Comparison of ENCODE assay signal across 17 cellular contexts in the genomic region with DNA sequence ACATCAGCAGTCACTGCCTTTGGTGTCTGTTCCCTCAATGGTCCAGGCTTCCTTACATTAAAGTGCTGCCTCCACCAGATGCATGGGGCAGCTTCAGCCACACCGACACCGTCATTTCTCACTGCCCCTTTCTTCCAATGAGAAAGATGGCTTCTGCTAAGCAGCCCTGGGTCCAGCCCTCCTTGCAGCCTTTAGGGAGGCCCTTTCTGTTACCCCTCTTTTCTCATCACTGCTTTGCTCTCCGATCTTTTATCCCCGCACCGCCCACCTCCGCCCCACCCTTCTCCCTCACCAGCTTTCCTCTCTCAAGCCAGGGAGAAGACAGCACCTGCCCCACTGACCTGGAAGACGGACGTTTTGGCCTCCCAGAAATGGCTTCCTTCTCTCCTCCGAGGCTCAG. TPM values are rescaled to one million over a fixed set of nuclear protein-coding genes. Genes with fewer than 3 reads are reported as not detected.
A peak's percentile ranks its signal among the peaks of the same experiment; 100 is the strongest.
DNase-seq lines count a peak whose midpoint lies in the region; ATAC-seq lines count a peak whose summit lies in the region.
"Had no signal": no experiment of that assay in that cellular context is flagged by ENCODE, and none has a peak within 500 bp of the region (broad histone marks: within the 10 kb centered on the region; RNA-seq: fewer than 3 reads in every experiment).

No MANE protein-coding gene starts in this region.

- H3K27ac ChIP-seq in CD4-positive, alpha-beta memory T cell (ENCODE audit: low read depth, low read length), result peak overlapping the region; percentile 38
- no peak overlapping the region for H3K27ac ChIP-seq in neuronal stem cell (replicated peaks; ENCODE audit: low read length)
- H3K27ac ChIP-seq in substantia nigra (ENCODE audit: low read depth, low read length, poor library complexity, severe bottlenecking), result no peak overlapping the region
- H3K27ac ChIP-seq: ascending aorta, lower lobe of right lung, PC-9, thoracic aorta had no signal

- H3K27me3 Mint-ChIP-seq in CD4-positive, alpha-beta memory T cell, result no peaks in the 10 kb centered on the region
- peaks cover 5% of the 10 kb centered on the region for H3K27me3 Mint-ChIP-seq in activated naive CD8-positive, alpha-beta T cell

- no peaks in the 10 kb centered on the region for H3K36me3 ChIP-seq in CD4-positive, alpha-beta memory T cell (ENCODE audit: insufficient read depth, low read length)
- peaks cover 3 to 11% of the 10 kb centered on the region in 2 donors for H3K36me3 ChIP-seq in neuronal stem cell (replicated peaks in 1 of 2; ENCODE audit: control insufficient read depth in 2 of 2, insufficient read depth in 2 of 2, low read length in 2 of 2)

- WGBS in neuronal stem cell (ENCODE audit: extremely low coverage in 2 of 2, insufficient read length in 2 of 2, insufficient replicate concordance in 1 of 2), 2 donors, result 100% methylated on average over 2 of the region's 9 CpGs; no CpG with 5 or more reads in 1 of the 2 donors

- H3K14ac ChIP-seq in neuronal stem cell (ENCODE audit: low read length), result no peak overlapping the region

- H2BK15ac ChIP-seq in neuronal stem cell (ENCODE audit: low read length), result no peak overlapping the region

- peak overlapping the region in 1 of 2 donors; percentile 9 for H3K4me3 ChIP-seq in CD4-positive, alpha-beta memory T cell (ENCODE audit: low read length in 2 of 2)
- peak overlapping the region; percentile 65 for H3K4me3 ChIP-seq in Jurkat, Clone E6-1 (ENCODE audit: low read length)
- no peak overlapping the region for H3K4me3 ChIP-seq in neuronal stem cell (ENCODE audit: low read length in 2 of 2)
- H3K4me3 ChIP-seq: ascending aorta, lower lobe of right lung, PC-9, thoracic aorta had no signal

- no peak overlapping the region for H3K23ac ChIP-seq in neuronal stem cell (ENCODE audit: low read depth, low read length, poor library complexity)

- no peak overlapping the region for H4K91ac ChIP-seq in neuronal stem cell (ENCODE audit: low read depth, low read length, poor library complexity)

- H2AFZ ChIP-seq in neuronal stem cell (ENCODE audit: low read length), result no peak overlapping the region
- H2AFZ ChIP-seq: PC-9 had no signal

- H3K36me3 Mint-ChIP-seq in CD4-positive, alpha-beta memory T cell, result peaks cover 20% of the 10 kb centered on the region in 2 donors
- peaks cover 7% of the 10 kb centered on the region for H3K36me3 Mint-ChIP-seq in activated naive CD8-positive, alpha-beta T cell

- peaks cover 45% of the 10 kb centered on the region for H3K4me1 ChIP-seq in CD4-positive, alpha-beta memory T cell (ENCODE audit: insufficient read depth, low read length)
- H3K4me1 ChIP-seq in neuronal stem cell (ENCODE audit: control insufficient read depth in 2 of 2, insufficient read depth in 1 of 2, low read depth in 1 of 2, low read length in 2 of 2), result peaks cover 9 to 10% of the 10 kb centered on the region in 2 donors
- H3K4me1 ChIP-seq: ascending aorta had no signal

- no peak overlapping the region for H3K9ac ChIP-seq in neuronal stem cell (ENCODE audit: low read depth, low read length, poor library complexity)

- no peaks in the 10 kb centered on the region for H3K79me1 ChIP-seq in neuronal stem cell (ENCODE audit: low read depth, low read length)

- no peak overlapping the region for H3K4ac ChIP-seq in neuronal stem cell (ENCODE audit: low read length)

- peak overlapping the region; percentile 1 for H2AK5ac ChIP-seq in neuronal stem cell (ENCODE audit: low read depth, low read length)

- no peaks in the 10 kb centered on the region for H3K27me3 ChIP-seq in CD4-positive, alpha-beta memory T cell (ENCODE audit: insufficient read depth, low read length)
- no peaks in the 10 kb centered on the region for H3K27me3 ChIP-seq in neuronal stem cell (ENCODE audit: control insufficient read depth in 3 of 3, insufficient read depth in 3 of 3, low read depth in 1 of 3, low read length in 3 of 3)
- H3K27me3 ChIP-seq: ascending aorta had no signal

- H3K4me3 Mint-ChIP-seq in CD4-positive, alpha-beta memory T cell, result peak overlapping the region; percentile 80 to 94 (median 86)
- H3K4me3 Mint-ChIP-seq in activated naive CD8-positive, alpha-beta T cell, result peak overlapping the region; percentile 70

- no peaks in the 10 kb centered on the region for H3K9me3 Mint-ChIP-seq in CD4-positive, alpha-beta memory T cell
- peaks cover 3% of the 10 kb centered on the region for H3K9me3 Mint-ChIP-seq in activated naive CD8-positive, alpha-beta T cell (ENCODE audit: low read depth)
- H3K9me3 Mint-ChIP-seq: nephron progenitor cell had no signal

- ATAC-seq in GM21737 (IDR thresholded peaks at IDR 0.05; ENCODE audit: unreplicated experiment), result no peak

- CTCF ChIA-PET in CD4-positive, alpha-beta memory T cell (lab: Charles Lee; ENCODE audit: partially characterized antibody), result interaction anchor here (1.0 to 1.4 kb wide), 2 partner anchors 22 to 258 kb away, joined by 3 to 4 read pairs; no protein-coding TSS in a partner anchor

- no peak overlapping the region for H2BK12ac ChIP-seq in neuronal stem cell (ENCODE audit: low read length)

- POLR2A ChIA-PET in CD4-positive, alpha-beta memory T cell (lab: Charles Lee; ENCODE audit: partially characterized antibody), result interaction anchor here (1.3 kb wide), 2 partner anchors 10 to 65 kb away, joined by 3 to 6 read pairs; no protein-coding TSS in a partner anchor

- H3K9me3 ChIP-seq in CD4-positive, alpha-beta memory T cell (ENCODE audit: control insufficient read depth in 1 of 2, low read length in 2 of 2), result no peaks in the 10 kb centered on the region
- no peaks in the 10 kb centered on the region for H3K9me3 ChIP-seq in neuronal stem cell (replicated peaks in 1 of 2; ENCODE audit: control insufficient read depth in 2 of 2, insufficient read depth in 1 of 2, low read depth in 1 of 2, low read length in 2 of 2)
- H3K9me3 ChIP-seq: ascending aorta, lower lobe of right lung, thoracic aorta had no signal

- no peak overlapping the region for H2BK5ac ChIP-seq in neuronal stem cell (ENCODE audit: low read length)

- DNase-seq in CD4-positive, alpha-beta memory T cell, result no peak
- no peak for DNase-seq in Jurkat, Clone E6-1 (ENCODE audit: low read depth, low spot score)
- DNase-seq in neuronal stem cell (ENCODE audit: low spot score), result no peak
- no peak for DNase-seq in substantia nigra (lab: John Stamatoyannopoulos, UW)
- no peak for DNase-seq in NCI-H446 treated with DMSO at 0.1 percent for 48 hours (lab: John Stamatoyannopoulos, UW)
- DNase-seq: cortex of kidney, lower lobe of right lung, NCI-H146, NCI-H510A treated with DMSO at 0.1 percent for 48 hours, nephron progenitor cell had no signal

- H3K27ac Mint-ChIP-seq in CD4-positive, alpha-beta memory T cell, result peak overlapping the region; percentile 77 to 94 (median 88)
- H3K27ac Mint-ChIP-seq in activated naive CD8-positive, alpha-beta T cell, result no peak overlapping the region

- H2BK120ac ChIP-seq in neuronal stem cell (ENCODE audit: low read depth, low read length), result no peak overlapping the region

- no peak overlapping the region for H4K8ac ChIP-seq in neuronal stem cell (ENCODE audit: low read depth, low read length)

- H3K4me1 Mint-ChIP-seq in CD4-positive, alpha-beta memory T cell, result peaks cover 24 to 66% (median 40%) of the 10 kb centered on the region in 4 donors
- H3K4me1 Mint-ChIP-seq in activated naive CD8-positive, alpha-beta T cell (ENCODE audit: low read depth), result peaks cover 22% of the 10 kb centered on the region

- H3K18ac ChIP-seq in neuronal stem cell (ENCODE audit: low read length), result no peak overlapping the region

- intact Hi-C loops in CD4-positive, alpha-beta memory T cell (cut with micrococcal nuclease), result loop anchor here (5.0 to 10.0 kb wide), 3 partner anchors 73 to 320 kb away; partner anchors contain the start of genes LIMD1, LZTFL1 and SLC6A20

- H3K4me2 ChIP-seq in neuronal stem cell (ENCODE audit: insufficient read depth, low read length, poor library complexity, severe bottlenecking), result no peak overlapping the region

RNA-seq across cellular contexts. Expression of gene CXCR6, which starts 28.2 kb away (rescaled TPM):
- 1 to 10 TPM; 8.6 to 9.6 TPM for total RNA-seq in CD4-positive, alpha-beta memory T cell
- polyA plus RNA-seq in CD4-positive, alpha-beta memory T cell, result 10 to 100 TPM in 1 of 2 donors, 1 to 10 TPM in 1; 6.1 to 13.6 TPM
- polyA plus RNA-seq in Jurkat, Clone E6-1 (2012; ENCODE audit: insufficient read depth, insufficient read length), result 0.38 TPM
- not detected for polyA plus RNA-seq in neuronal stem cell (2013, experiment 1 of 2)
- not detected for polyA plus RNA-seq in neuronal stem cell (2013, experiment 2 of 2)
- total RNA-seq: renal cortical epithelial cell had no signal

RNA-seq across cellular contexts. Expression of gene CCR9, which starts 28.7 kb away (rescaled TPM):
- total RNA-seq in CD4-positive, alpha-beta memory T cell, result 1 to 10 TPM; 4.0 to 4.5 TPM
- 1 to 10 TPM; 3.9 to 4.4 TPM for polyA plus RNA-seq in CD4-positive, alpha-beta memory T cell
- 1.5 TPM for polyA plus RNA-seq in Jurkat, Clone E6-1 (2012; ENCODE audit: insufficient read depth, insufficient read length)
- polyA plus RNA-seq in neuronal stem cell (2013, experiment 1 of 2), result not detected
- not detected for polyA plus RNA-seq in neuronal stem cell (2013, experiment 2 of 2)
- total RNA-seq: ascending aorta, lower lobe of right lung, PC-9, renal cortical epithelial cell, thoracic aorta had no signal
- polyA plus RNA-seq: esophagus had no signal
